Comparison of ENCODE assay signal across 10 cellular contexts in the genomic region with DNA sequence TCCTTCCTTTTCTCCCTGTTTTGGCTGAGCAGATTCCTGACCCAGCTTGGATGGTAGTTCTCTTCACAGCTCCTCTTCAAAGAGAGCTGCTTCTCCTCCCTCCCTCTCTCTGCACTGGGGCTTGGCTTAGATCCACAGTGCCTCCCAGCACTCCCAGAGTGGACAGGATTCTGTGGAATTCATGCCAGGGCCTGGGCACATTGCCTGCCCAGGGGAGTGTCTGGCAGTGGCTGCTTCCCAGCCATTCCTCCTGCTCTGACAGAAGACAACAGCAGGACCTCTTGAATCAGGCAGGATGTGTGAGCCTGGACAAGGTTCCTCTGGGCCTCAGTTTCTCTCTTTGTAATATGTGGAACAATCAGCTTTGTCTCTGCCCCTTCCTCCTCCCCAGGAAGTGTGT. TPM values are rescaled to one million over a fixed set of nuclear protein-coding genes. Genes with fewer than 3 reads are reported as not detected.
A peak's percentile ranks its signal among the peaks of the same experiment; 100 is the strongest.
DNase-seq lines count a peak whose midpoint lies in the region; ATAC-seq and TF ChIP-seq lines count a peak whose summit lies in the region.
"Had no signal": no experiment of that assay in that cellular context is flagged by ENCODE, and none has a peak within 500 bp of the region (broad histone marks: within the 10 kb centered on the region; RNA-seq: fewer than 3 reads in every experiment).

No MANE protein-coding gene starts in this region.

- peaks cover 0 to 25% (median 4%) of the 10 kb centered on the region in 4 donors for H3K4me1 ChIP-seq in Peyer's patch

- ATAC-seq in T-helper 17 cell (no peak), GM19395 (IDR thresholded peaks at IDR 0.05; ENCODE audit: unreplicated experiment) (no peak), HG02571 (IDR thresholded peaks at IDR 0.05; ENCODE audit: unreplicated experiment) (no peak)
- ATAC-seq: HCT116 had no signal

- peaks cover 32% of the 10 kb centered on the region for H3K27me3 Mint-ChIP-seq in T-helper 17 cell

- peaks cover 7% of the 10 kb centered on the region for H3K4me1 Mint-ChIP-seq in T-helper 17 cell

- intact Hi-C loops in posterior cingulate gyrus (cut with DNase I), result no loop called here

- no peak for TF ChIP-seq CTCF in Peyer's patch (IDR thresholded peaks at IDR 0.05)

- H3K4me3 Mint-ChIP-seq in T-helper 17 cell, result no peak overlapping the region

- H3K27ac Mint-ChIP-seq in T-helper 17 cell, result peak overlapping the region; percentile 29

- no peak overlapping the region for H3K27ac ChIP-seq in Peyer's patch

- H3K9me3 ChIP-seq in T-helper 17 cell (ENCODE audit: control insufficient read depth, low read length, poor library complexity, severe bottlenecking), result no peaks in the 10 kb centered on the region
- no peaks in the 10 kb centered on the region for H3K9me3 ChIP-seq in Peyer's patch

- no peaks in the 10 kb centered on the region for H3K36me3 Mint-ChIP-seq in T-helper 17 cell (ENCODE audit: low read depth)

- H3K4me3 ChIP-seq in Peyer's patch, result no peak overlapping the region

- no peak for TF ChIP-seq POLR2A in Peyer's patch (IDR thresholded peaks at IDR 0.05)

- in situ Hi-C loops in G401 (cut with HindIII; ENCODE audit: low sequenced_read_pairs), result no loop called here

- H3K36me3 ChIP-seq in Peyer's patch, result no peaks in the 10 kb centered on the region

- H3K27me3 ChIP-seq in Peyer's patch, result no peaks in the 10 kb centered on the region

- DNase-seq in G401 (ENCODE audit: low spot score) (peak; percentile 99), T-helper 17 cell (no peak), globus pallidus (ENCODE audit: low spot score) (peak; percentile 61), posterior cingulate gyrus (peak in 9 of 10 donors; percentile 48 to 93 (median 72)), HuH-7.5 (ENCODE audit: low spot score) (no peak), Peyer's patch (no peak)
- DNase-seq: activated CD4-positive, CD25-positive, alpha-beta regulatory T cell treated with anti-CD3 and anti-CD28 coated beads, Interleukin-2, amount 50 U/mL, for 72 hours had no signal

RNA-seq across cellular contexts. Expression of gene MMP28, which starts 4.5 kb away (rescaled TPM):
- not detected in 2 replicates for total RNA-seq in G401 (2014; rRNA removed; shearing (Covaris generic))
- under 1 TPM in 1 of 2 donors, not detected in 1; 0.44 TPM for total RNA-seq in T-helper 17 cell
- 10 to 100 TPM in 3 of 4 donors, 1 to 10 TPM in 1; 3.3 to 85.3 (median 56.7) TPM for total RNA-seq in Peyer's patch

RNA-seq across cellular contexts. Expression of gene TAF15, which starts 9.3 kb away (rescaled TPM):
- 18.2 and 23.9 TPM in 2 replicates for total RNA-seq in G401 (2014; rRNA removed; shearing (Covaris generic))
- total RNA-seq in T-helper 17 cell (100 to 1,000 TPM; 153 to 165 TPM), Peyer's patch (100 to 1,000 TPM in 1 of 4 donors, 10 to 100 TPM in 3; 51.1 to 119 (median 90.1) TPM)

RNA-seq across cellular contexts. Expression of gene C17orf50, which starts 39.3 kb away (rescaled TPM):
- not detected in 2 replicates for total RNA-seq in G401 (2014; rRNA removed; shearing (Covaris generic))
- total RNA-seq in T-helper 17 cell (not detected), Peyer's patch (not detected)

RNA-seq across cellular contexts. Expression of gene GAS2L2, which starts 46.9 kb away (rescaled TPM):
- total RNA-seq in G401 (2014; rRNA removed; shearing (Covaris generic)), result not detected in 2 replicates
- total RNA-seq in T-helper 17 cell, result not detected
- total RNA-seq in Peyer's patch, result not detected

Comparison
In these comparisons a context has a peak if more than half of its experiments do, and no peak if none do; other contexts are left out.
1. DNase-seq: peak in G401 (single experiment), globus pallidus (single experiment) and posterior cingulate gyrus (9 of 10); none in T-helper 17 cell (0 of 3), HuH-7.5 (single experiment) and Peyer's patch (0 of 3).